ENCODE assay signal across 20 cellular contexts in genomic region chr13:38473305-38473704, GRCh38.
"Had no signal": no experiment of that assay in that cellular context is flagged by ENCODE, and none has a peak within 500 bp of the region (broad histone marks: within the 10 kb centered on the region; RNA-seq: fewer than 3 reads in every experiment).

No MANE protein-coding gene starts in this region.

- H3K4me3 Mint-ChIP-seq: T-cell had no signal

- H3K4me2 ChIP-seq: SK-N-SH had no signal

- H3K9ac ChIP-seq: SK-N-SH had no signal

- H3K9me3 ChIP-seq: MG63, SK-N-SH had no signal

- ATAC-seq: Panc1, PC-3, T-cell had no signal

- DNase-seq: KBM-7, MG63, NCI-H1092, NCI-H1105 treated with DMSO at 0.1 percent for 48 hours, NCI-H1417 treated with DMSO at 0.1 percent for 48 hours, NCI-H187 treated with DMSO at 0.1 percent for 48 hours, NCI-H2029 treated with DMSO at 0.1 percent for 48 hours, NCI-H2171 treated with DMSO at 0.1 percent for 48 hours, NCI-H524, NCI-H526 treated with DMSO at 0.1 percent for 48 hours, NCI-H774, PC-3, SHP77, SK-N-SH, SW 1271, T-cell had no signal

- H3K4me3 ChIP-seq: MG63 had no signal

- H3K4me1 Mint-ChIP-seq: T-cell had no signal

- H3K9me3 Mint-ChIP-seq: T-cell had no signal

- H3K27me3 Mint-ChIP-seq: T-cell had no signal

- FAIRE-seq: HTR-8/SVneo had no signal

- H3K27ac Mint-ChIP-seq: T-cell had no signal

- H3K27ac ChIP-seq: HL-60, RWPE1 had no signal

- H3K36me3 ChIP-seq: MG63 had no signal
